ENCODE assay signal across 1 cellular context in genomic region chr6:158131926-158132325, GRCh38.
TF ChIP-seq lines count a peak whose summit lies in the region.

No MANE protein-coding gene starts in this region.

TF ChIP-seq in GM23338, 12 proteins besides CTCF, POLR2A, EP300 and RAD21 (continued from another document):
- TF ChIP-seq ZNF462 (CRISPR knock-in tag; IDR thresholded peaks at IDR 0.05) = no peak
- TF ChIP-seq NANOG (IDR thresholded peaks at IDR 0.05; ENCODE audit: borderline replicate concordance) = no peak
TF ChIP-seq in GM23338: peak in this region for 0.
